Comparison of ENCODE assay signal across 10 cellular contexts in genomic region chr1:221723018-221723917, GRCh38. TPM values are rescaled to one million over a fixed set of nuclear protein-coding genes. Genes with fewer than 3 reads are reported as not detected.
A peak's percentile ranks its signal among the peaks of the same experiment; 100 is the strongest.
DNase-seq lines count a peak whose midpoint lies in the region; ATAC-seq and TF ChIP-seq lines count a peak whose summit lies in the region.
"Had no signal": no experiment of that assay in that cellular context is flagged by ENCODE, and none has a peak within 500 bp of the region (broad histone marks: within the 10 kb centered on the region; RNA-seq: fewer than 3 reads in every experiment).

No MANE protein-coding gene starts in this region.

- H3K79me2 ChIP-seq in osteoblast (ENCODE audit: insufficient read depth, low read length) = peaks cover 81% of the 10 kb centered on the region

- H3K4me3 ChIP-seq in choroid plexus epithelial cell (ENCODE audit: low read depth, low read length) = no peak overlapping the region
- H3K4me3 ChIP-seq in osteoblast (ENCODE audit: insufficient read depth, low read length) = no peak overlapping the region
- H3K4me3 ChIP-seq: Peyer's patch had no signal

- no peak for TF ChIP-seq CTCF in GM10266 (IDR thresholded peaks at IDR 0.05; ENCODE audit: control insufficient read depth, insufficient read depth, low read depth, missing control alignments)
- no peak for TF ChIP-seq CTCF in choroid plexus epithelial cell (conservative IDR thresholded peaks at IDR 0.05; ENCODE audit: low read depth, low read length)
- no peak for TF ChIP-seq CTCF in osteoblast (IDR thresholded peaks at IDR 0.05; ENCODE audit: extremely low read depth, low read depth, low read length)

- peak overlapping the region; percentile 18 for H3K4me2 ChIP-seq in osteoblast (ENCODE audit: insufficient read depth, low read length)

- H3K27me3 ChIP-seq in osteoblast (ENCODE audit: insufficient read depth, low read length) = no peaks in the 10 kb centered on the region
- H3K27me3 ChIP-seq: Peyer's patch had no signal

- H3K36me3 ChIP-seq in osteoblast (ENCODE audit: insufficient read depth, low read length) = no peaks in the 10 kb centered on the region
- H3K36me3 ChIP-seq: Peyer's patch had no signal

- DNase-seq in GM10266 (ENCODE audit: extremely low spot score) = peak; percentile 12
- peak; percentile 50 for DNase-seq in choroid plexus epithelial cell (ENCODE audit: low read depth)
- no peak for DNase-seq in osteoblast (ENCODE audit: insufficient read length, low spot score, missing footprints)
- no peak for DNase-seq in Ammon's horn (ENCODE audit: low spot score)
- no peak for DNase-seq in superior temporal gyrus (ENCODE audit: extremely low spot score)
- DNase-seq in activated effector memory CD4-positive, alpha-beta T cell treated with Interleukin-2 at 50 U/mL for 16 hours = no peak
- DNase-seq: NCI-H2081, Peyer's patch had no signal

- ATAC-seq in HG03342 (IDR thresholded peaks at IDR 0.05; ENCODE audit: unreplicated experiment) (peak; percentile 21), GM21723 (IDR thresholded peaks at IDR 0.05; ENCODE audit: unreplicated experiment) (no peak)

- no peaks in the 10 kb centered on the region for H4K20me1 ChIP-seq in osteoblast (ENCODE audit: insufficient read depth, low read length)

- H3K9me3 ChIP-seq in osteoblast (ENCODE audit: low read depth, low read length) = no peaks in the 10 kb centered on the region
- H3K9me3 ChIP-seq: Peyer's patch had no signal

- peak overlapping the region; percentile 63 for H3K27ac ChIP-seq in osteoblast (ENCODE audit: low read depth, low read length)

- H3K4me1 ChIP-seq in osteoblast (ENCODE audit: insufficient read depth, low read length) = peaks cover 65% of the 10 kb centered on the region

- H2AFZ ChIP-seq in osteoblast (ENCODE audit: low read length) = no peak overlapping the region

RNA-seq across cellular contexts. Expression of gene DUSP10, which starts 18.6 kb away (rescaled TPM):
- 62.2 and 69.5 TPM in 2 replicates for total RNA-seq in osteoblast

Comparison
In these comparisons a context has a peak if more than half of its experiments do, and no peak if none do; other contexts are left out.
1. DNase-seq: peak in GM10266 (single experiment) and choroid plexus epithelial cell (single experiment); none in osteoblast (single experiment), Ammon's horn (single experiment), superior temporal gyrus (single experiment) and activated effector memory CD4-positive, alpha-beta T cell treated with Interleukin-2 at 50 U/mL for 16 hours (single experiment).